In genomic region chr1:2911391-2912178, GRCh38 we compare ENCODE assay signal across 23 cellular contexts.
"Had no signal": no experiment of that assay in that cellular context is flagged by ENCODE, and none has a peak within 500 bp of the region (broad histone marks: within the 10 kb centered on the region; RNA-seq: fewer than 3 reads in every experiment).

No MANE protein-coding gene starts in this region.

- DNase-seq: activated CD4-positive, alpha-beta T cell treated with anti-CD3 and anti-CD28 coated beads for 1 hour; activated CD4-positive, alpha-beta T cell treated with anti-CD3 and anti-CD28 coated beads, Interleukin-2, amount 10 ng/mL, durations not matched to agents 24 days and 14 days; activated CD4-positive, alpha-beta T cell treated with anti-CD3 and anti-CD28 coated beads, Interleukin-2, amount 50 U/mL, for 48 hours; activated CD8-positive, alpha-beta memory T cell treated with anti-CD3 and anti-CD28 coated beads for 24 hours; activated effector memory CD4-positive, alpha-beta T cell treated with anti-CD3 and anti-CD28 coated beads, Interleukin-2, amount 50 U/mL, for 16 hours; activated naive CD4-positive, alpha-beta T cell treated with Interleukin-2 at 50 U/mL for 16 hours; activated naive CD8-positive, alpha-beta T cell treated with anti-CD3 and anti-CD28 coated beads, Interleukin-2, amount 50 U/mL, for 24 hours; activated T-cell treated with anti-CD3 and anti-CD28 coated beads, Interleukin-2, amount 50 U/mL, for 4 hours; amniotic stem cell; body of pancreas; MM.1S; NCI-H1105 treated with DMSO at 0.1 percent for 48 hours; NCI-H1436 treated with DMSO at 0.1 percent for 48 hours; NCI-H1930; NCI-H2171; NCI-H2227 treated with DMSO at 0.1 percent for 48 hours; NCI-H526; NCI-H82; Right ventricle myocardium superior; SJCRH30 had no signal

- H3K36me3 ChIP-seq: ascending aorta, SJCRH30 had no signal

- ATAC-seq: activated naive CD4-positive, alpha-beta T cell treated with anti-CD3 and anti-CD28 coated beads, Interleukin-2, amount 50 U/mL, for 72 hours; activated naive CD8-positive, alpha-beta T cell treated with anti-CD3 and anti-CD28 coated beads, Interleukin-2, amount 50 U/mL, for 24 hours; activated T-cell treated with anti-CD3 and anti-CD28 coated beads, Interleukin-2, amount 50 U/mL, for 4 hours; body of pancreas; WTC11 had no signal

- H3K27me3 ChIP-seq: ascending aorta, body of pancreas had no signal

- H3K4me1 ChIP-seq: ascending aorta, body of pancreas, SJCRH30 had no signal

- H3K27ac ChIP-seq: ascending aorta, body of pancreas, SJCRH30 had no signal

- H3K4me3 ChIP-seq: ascending aorta, body of pancreas, SJCRH30 had no signal

- H3K9me3 ChIP-seq: ascending aorta, body of pancreas had no signal
